ENCODE assay signal across 8 cellular contexts in genomic region chr7:67176730-67177129, GRCh38.
DNase-seq lines count a peak whose midpoint lies in the region; ATAC-seq, FAIRE-seq and TF ChIP-seq lines count a peak whose summit lies in the region.
"Not testable (repeated sequence)": the region's sequence is repeated elsewhere in the genome, so short reads cannot be mapped to it uniquely, and the experiment has no call there.

No MANE protein-coding gene starts in this region.

- not testable (repeated sequence) for H3K27ac ChIP-seq in 22Rv1, GM23248, KMS-11, dorsolateral prefrontal cortex, cardiac muscle cell

- H3K4me2 ChIP-seq in GM23248 (ENCODE audit: unreplicated experiment); KMS-11: not testable (repeated sequence)

- H3K4me3 Mint-ChIP-seq in natural killer cell, result not testable (repeated sequence)

- not testable (repeated sequence) for H3K27me3 Mint-ChIP-seq in natural killer cell (ENCODE audit: low read depth in 2 of 2)

- H3K4me1 ChIP-seq in GM23248 (ENCODE audit: insufficient read depth); KMS-11 (ENCODE audit: low read depth, poor library complexity, severe bottlenecking); cardiac muscle cell (ENCODE audit: low read depth): not testable (repeated sequence)

- not testable (repeated sequence) for H3K4me3 ChIP-seq in GM23248; KMS-11 (IDR thresholded peaks at IDR 0.05; ENCODE audit: insufficient read depth, low read depth, low read length); WI38 (ENCODE audit: low read depth, low read length); dorsolateral prefrontal cortex; cardiac muscle cell

- WGBS in GM23248 (ENCODE audit: low coverage in 1 of 2, low lambda C conversion rate in 2 of 2, missing lambda C conversion rate in 2 of 2), 2 experiments, result 13 to 18% methylated on average over 6 of the region's 6 CpGs

- H3K36me3 Mint-ChIP-seq in natural killer cell, result not testable (repeated sequence)

- H2AFZ ChIP-seq in GM23248; KMS-11 (ENCODE audit: low read depth): not testable (repeated sequence)

- in situ Hi-C loops in GM23248 (cut with MboI), result not testable (repeated sequence)

- peak in 2 of 3 donors; percentile 42 to 72 for ATAC-seq in natural killer cell

- H3K36me3 ChIP-seq in GM23248 (ENCODE audit: low read depth); KMS-11 (ENCODE audit: insufficient read depth); cardiac muscle cell: not testable (repeated sequence)

- not testable (repeated sequence) for H3K27me3 ChIP-seq in GM23248 (replicated peaks; ENCODE audit: insufficient read depth); KMS-11 (ENCODE audit: insufficient read depth, low read depth); dorsolateral prefrontal cortex; cardiac muscle cell

- H3K9me3 ChIP-seq in GM23248 (ENCODE audit: low read depth); cardiac muscle cell (ENCODE audit: low read depth): not testable (repeated sequence)

- not testable (repeated sequence) for H3K27ac Mint-ChIP-seq in natural killer cell

- not testable (repeated sequence) for H4K20me1 ChIP-seq in GM23248 (ENCODE audit: insufficient read depth); KMS-11 (ENCODE audit: insufficient read depth)

- intact Hi-C loops in dorsolateral prefrontal cortex (cut with DNase I); natural killer cell (cut with micrococcal nuclease): not testable (repeated sequence)

- not testable (repeated sequence) for H3K9me3 Mint-ChIP-seq in natural killer cell

- peak; percentile 55 for TF ChIP-seq CTCF in 22Rv1 (IDR thresholded peaks at IDR 0.05)
- TF ChIP-seq CTCF in KMS-11 (conservative IDR thresholded peaks at IDR 0.05; ENCODE audit: low read depth, low read length), result peak; percentile 29; the same call in 1 of the 2 replicates
- peak; percentile 7; the same call in 1 of the 2 replicates for TF ChIP-seq CTCF in WI38 (IDR thresholded peaks at IDR 0.05; ENCODE audit: low read depth, low read length)
- peak in 29 of 56 donors; percentile 8 to 52 (median 30) for TF ChIP-seq CTCF in dorsolateral prefrontal cortex (IDR thresholded peaks at IDR 0.05 in 54 of 56, conservative IDR thresholded peaks at IDR 0.05 in 2 of 56; ENCODE audit: low read depth in 1 of 56, partially characterized antibody in 56 of 56)
- peak; percentile 51 for TF ChIP-seq CTCF in cardiac muscle cell (IDR thresholded peaks at IDR 0.05; ENCODE audit: low read depth, low read length)
- peak; percentile 36 for TF ChIP-seq CTCF in natural killer cell (IDR thresholded peaks at IDR 0.05)

- H3K9me2 ChIP-seq in GM23248 (ENCODE audit: insufficient read depth), result not testable (repeated sequence)

- H3K9ac ChIP-seq in GM23248, KMS-11: not testable (repeated sequence)

- not testable (repeated sequence) for H3F3A ChIP-seq in GM23248 (ENCODE audit: insufficient read depth)

- H3K4me1 Mint-ChIP-seq in natural killer cell, result peaks cover 0 to 11% of the 10 kb centered on the region in 2 donors

- peak; percentile 87 for FAIRE-seq in G401.6 (lab: Jason Lieb, UNC)

- peak; percentile 1 for DNase-seq in GM23248
- not testable (repeated sequence) for DNase-seq in dorsolateral prefrontal cortex; cardiac muscle cell (ENCODE audit: low read depth in 1 of 2, low spot score in 1 of 2); natural killer cell

- H3K79me2 ChIP-seq in GM23248 (ENCODE audit: insufficient read depth); KMS-11 (ENCODE audit: insufficient read depth, low read depth): not testable (repeated sequence)
